21 cellular contexts compared by ENCODE assay signal in the genomic region with DNA sequence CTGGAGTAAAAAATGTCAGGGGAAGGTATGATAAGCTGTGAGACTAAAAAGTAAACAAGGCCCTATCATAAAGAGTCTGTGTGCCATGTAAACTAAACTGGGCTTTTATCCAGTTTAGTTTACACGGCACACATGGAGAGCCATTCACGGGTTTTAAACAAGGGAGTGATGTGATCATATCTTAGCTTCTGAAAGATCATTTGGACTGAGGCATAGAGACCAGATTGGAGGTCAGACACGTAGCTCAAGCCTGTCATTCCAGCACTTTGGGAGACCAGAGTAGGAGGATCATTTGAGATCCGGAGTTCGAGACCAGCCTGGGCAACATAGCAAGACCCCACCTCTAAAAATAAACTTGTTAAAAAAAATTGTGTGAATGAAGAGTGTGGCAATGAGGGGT. TPM values are rescaled to one million over a fixed set of nuclear protein-coding genes. Genes with fewer than 3 reads are reported as not detected.
DNase-seq lines count a peak whose midpoint lies in the region; TF ChIP-seq lines count a peak whose summit lies in the region.
"Had no signal": no experiment of that assay in that cellular context is flagged by ENCODE, and none has a peak within 500 bp of the region (broad histone marks: within the 10 kb centered on the region; RNA-seq: fewer than 3 reads in every experiment).

No MANE protein-coding gene starts in this region.

- TF ChIP-seq CTCF in LNCaP clone FGC (IDR thresholded peaks at IDR 0.05; ENCODE audit: control insufficient read depth, extremely low read depth, insufficient read depth) (no peak), endodermal cell (conservative IDR thresholded peaks at IDR 0.05) (no peak), progenitor cell of endocrine pancreas (IDR thresholded peaks at IDR 0.05; ENCODE audit: unreplicated experiment) (no peak), hepatocyte (IDR thresholded peaks at IDR 0.05; ENCODE audit: poor library complexity) (no peak)

- no peaks in the 10 kb centered on the region for H3K79me2 ChIP-seq in hepatocyte

- no peak overlapping the region for H3K4me3 Mint-ChIP-seq in endodermal cell
- no peak overlapping the region for H3K4me3 Mint-ChIP-seq in progenitor cell of endocrine pancreas (ENCODE audit: low read depth)
- H3K4me3 Mint-ChIP-seq: CD8-positive, alpha-beta T cell had no signal

- H3K4me3 ChIP-seq in LNCaP clone FGC (ENCODE audit: low read depth, low read length) (no peak overlapping the region), endodermal cell (ENCODE audit: low read length) (no peak overlapping the region), hepatocyte (no peak overlapping the region)
- H3K4me3 ChIP-seq: BLaER1 treated with 17β-estradiol and CSF1 and Interleukin-3, amounts not matched to agents 10 nM and 100 nM; Peyer's patch; SJCRH30 had no signal

- H3K4me2 ChIP-seq in hepatocyte = no peak overlapping the region
- H3K4me2 ChIP-seq: BLaER1 treated with 17β-estradiol and CSF1 and Interleukin-3, amounts not matched to agents 10 nM and 100 nM had no signal

- no peaks in the 10 kb centered on the region for H3K36me3 Mint-ChIP-seq in endodermal cell (ENCODE audit: low read depth)
- no peaks in the 10 kb centered on the region for H3K36me3 Mint-ChIP-seq in progenitor cell of endocrine pancreas (ENCODE audit: insufficient read depth)
- H3K36me3 Mint-ChIP-seq: CD8-positive, alpha-beta T cell had no signal

- H3K9ac ChIP-seq in endodermal cell (ENCODE audit: extremely low read depth, low read length, poor library complexity, severe bottlenecking) = no peak overlapping the region
- H3K9ac ChIP-seq: BLaER1 treated with 17β-estradiol and CSF1 and Interleukin-3, amounts not matched to agents 10 nM and 100 nM had no signal

- WGBS in endodermal cell (ENCODE audit: insufficient coverage in 1 of 2, insufficient read length in 1 of 2), 2 experiments = 87 to 90% methylated on average over 4 to 5 of the region's 5 CpGs
- 62% methylated on average over 5 of the region's 5 CpGs for WGBS in hepatocyte (ENCODE audit: low lambda C conversion rate, missing lambda C conversion rate)

- no peak overlapping the region for H3K27ac ChIP-seq in endodermal cell (ENCODE audit: low read depth, low read length)
- H3K27ac ChIP-seq in hepatocyte = no peak overlapping the region
- H3K27ac ChIP-seq: 22Rv1; BLaER1 treated with 17β-estradiol and CSF1 and Interleukin-3, amounts not matched to agents 10 nM and 100 nM; Peyer's patch; SJCRH30 had no signal

- no peaks in the 10 kb centered on the region for H3K9me2 ChIP-seq in hepatocyte (replicated peaks; ENCODE audit: insufficient read depth)

- H4K20me1 ChIP-seq in hepatocyte (ENCODE audit: insufficient read depth, poor library complexity, severe bottlenecking) = no peaks in the 10 kb centered on the region
- H4K20me1 ChIP-seq: BLaER1 treated with 17β-estradiol and CSF1 and Interleukin-3, amounts not matched to agents 10 nM and 100 nM had no signal

- peaks cover under 1% of the 10 kb centered on the region for H3K9me3 ChIP-seq in endodermal cell (ENCODE audit: control insufficient read depth, low read length)
- H3K9me3 ChIP-seq in hepatocyte (ENCODE audit: low read depth) = no peaks in the 10 kb centered on the region
- H3K9me3 ChIP-seq: Peyer's patch, SJCRH30 had no signal

- H3K4me1 ChIP-seq in endodermal cell (ENCODE audit: control insufficient read depth, insufficient read depth, low read length) (no peaks in the 10 kb centered on the region), hepatocyte (ENCODE audit: insufficient read depth) (no peaks in the 10 kb centered on the region)
- H3K4me1 ChIP-seq: BLaER1 treated with 17β-estradiol and CSF1 and Interleukin-3, amounts not matched to agents 10 nM and 100 nM; Peyer's patch; SJCRH30 had no signal

- H3K27ac Mint-ChIP-seq in endodermal cell (no peak overlapping the region), progenitor cell of endocrine pancreas (peak overlapping the region; percentile 83)
- H3K27ac Mint-ChIP-seq: CD8-positive, alpha-beta T cell had no signal

- H2AFZ ChIP-seq in hepatocyte = no peak overlapping the region

- peaks cover 13% of the 10 kb centered on the region for H3K4me1 Mint-ChIP-seq in endodermal cell
- peaks cover 14% of the 10 kb centered on the region for H3K4me1 Mint-ChIP-seq in progenitor cell of endocrine pancreas (ENCODE audit: low read depth)

- no peaks in the 10 kb centered on the region for H3K27me3 Mint-ChIP-seq in endodermal cell (ENCODE audit: insufficient read depth)
- no peaks in the 10 kb centered on the region for H3K27me3 Mint-ChIP-seq in progenitor cell of endocrine pancreas

- H3K9me3 Mint-ChIP-seq in endodermal cell (no peaks in the 10 kb centered on the region), progenitor cell of endocrine pancreas (ENCODE audit: low read depth) (peaks cover 4% of the 10 kb centered on the region)
- H3K9me3 Mint-ChIP-seq: CD8-positive, alpha-beta T cell had no signal

- DNase-seq in NCI-H146 (lab: John Stamatoyannopoulos, UW) (peak; percentile 41), NCI-H146 treated with DMSO at 0.1 percent for 48 hours (lab: John Stamatoyannopoulos, UW; ENCODE audit: unreplicated experiment) (no peak), LNCaP clone FGC (ENCODE audit: low read depth) (peak; percentile 27), endodermal cell (peak; percentile 18), progenitor cell of endocrine pancreas (ENCODE audit: low spot score, unreplicated experiment) (no peak), middle frontal gyrus (ENCODE audit: extremely low spot score, low spot score) (no peak), hepatocyte (ENCODE audit: low spot score) (no peak), cortex of kidney (lab: John Stamatoyannopoulos, UW) (no peak)
- DNase-seq: CD8-positive, alpha-beta T cell; DMS79; KG1; NCI-H1105; NCI-H1694; NCI-H2081; NCI-H2171; NCI-H82; Peyer's patch; SJCRH30; T-helper 1 cell had no signal

- no peaks in the 10 kb centered on the region for H3K27me3 ChIP-seq in endodermal cell (ENCODE audit: control insufficient read depth, insufficient read depth, low read length, poor library complexity, severe bottlenecking)
- H3K27me3 ChIP-seq in hepatocyte = no peaks in the 10 kb centered on the region
- H3K27me3 ChIP-seq: BLaER1 treated with 17β-estradiol and CSF1 and Interleukin-3, amounts not matched to agents 10 nM and 100 nM; Peyer's patch; SJCRH30 had no signal

- H3K36me3 ChIP-seq in endodermal cell (ENCODE audit: control insufficient read depth, insufficient read depth, low read length) = no peaks in the 10 kb centered on the region
- H3K36me3 ChIP-seq in hepatocyte (replicated peaks; ENCODE audit: insufficient read depth, low read depth) = no peaks in the 10 kb centered on the region
- H3K36me3 ChIP-seq: BLaER1 treated with 17β-estradiol and CSF1 and Interleukin-3, amounts not matched to agents 10 nM and 100 nM; Peyer's patch; SJCRH30 had no signal

RNA-seq across cellular contexts. Expression of gene SKIDA1, which starts 50.1 kb away (rescaled TPM):
- total RNA-seq in endodermal cell (10 to 100 TPM in 1 of 2 donors, 1 to 10 TPM in 1; 6.4 to 12.0 TPM), progenitor cell of endocrine pancreas (13.6 and 15.3 TPM in 2 replicates), hepatocyte (1.9 and 2.3 TPM in 2 replicates)
- 33.0 TPM for polyA plus RNA-seq in endodermal cell (2013, experiment 1 of 2)
- polyA plus RNA-seq in endodermal cell (2013, experiment 2 of 2) = 33.2 TPM
- polyA plus RNA-seq in hepatocyte = 0.34 and 0.68 TPM in 2 replicates
- total RNA-seq: CD8-positive, alpha-beta T cell had no signal

RNA-seq across cellular contexts. Expression of gene MLLT10, which starts 58.6 kb away (rescaled TPM):
- total RNA-seq in endodermal cell (10 to 100 TPM; 55.8 to 62.9 TPM), progenitor cell of endocrine pancreas (55.7 and 65.6 TPM in 2 replicates), hepatocyte (34.9 and 61.6 TPM in 2 replicates)
- polyA plus RNA-seq in endodermal cell (2013, experiment 1 of 2) = 48.0 TPM
- 47.7 TPM for polyA plus RNA-seq in endodermal cell (2013, experiment 2 of 2)
- polyA plus RNA-seq in hepatocyte = 16.0 and 16.8 TPM in 2 replicates

Comparison
In these comparisons a context has a peak if more than half of its experiments do, and no peak if none do; other contexts are left out.
1. DNase-seq: peak in NCI-H146 (single experiment), LNCaP clone FGC (single experiment) and endodermal cell (single experiment); none in NCI-H146 treated with DMSO at 0.1 percent for 48 hours (single experiment), progenitor cell of endocrine pancreas (single experiment), middle frontal gyrus (single experiment), hepatocyte (single experiment) and cortex of kidney (single experiment).